Comparison of ENCODE assay signal across 22 cellular contexts in the genomic region with DNA sequence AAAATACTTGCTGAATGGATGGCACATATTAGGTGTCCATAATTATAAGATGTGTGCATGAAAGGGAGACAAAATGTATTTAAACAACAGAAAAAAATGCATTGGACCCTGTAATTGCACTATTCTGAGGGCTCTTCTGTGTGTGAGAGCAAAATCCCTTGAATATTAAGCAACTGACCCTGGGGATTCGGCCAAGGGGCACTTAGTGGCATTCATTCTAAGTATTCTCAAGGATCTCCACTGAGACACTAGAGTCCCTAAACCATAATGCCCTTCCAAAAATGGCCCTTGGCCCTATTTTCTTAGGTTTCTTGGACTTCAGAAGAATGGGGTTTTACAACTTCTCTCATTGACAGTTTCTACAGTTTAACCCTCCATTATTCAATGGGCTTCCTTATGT.
"Had no signal": no experiment of that assay in that cellular context is flagged by ENCODE, and none has a peak within 500 bp of the region (broad histone marks: within the 10 kb centered on the region; RNA-seq: fewer than 3 reads in every experiment).

No MANE protein-coding gene starts in this region.

- ATAC-seq: K562, Panc1, PC-3, T-cell had no signal

- DNase-seq: Kasumi-1; MM.1S; NCI-H1092 treated with DMSO at 0.1 percent for 48 hours; NCI-H146; NCI-H1694 treated with DMSO at 0.1 percent for 48 hours; NCI-H1930; NCI-H2081; NCI-H2107; NCI-H2171 treated with DMSO at 0.1 percent for 48 hours; NCI-H345; NCI-H446 treated with DMSO at 0.1 percent for 48 hours; NCI-H524; NCI-H526 treated with DMSO at 0.1 percent for 48 hours; NCI-H748 treated with DMSO at 0.1 percent for 48 hours; NK-92 treated with Interleukin-12 subunit alpha and Interleukin-12 subunit beta, amount 100 ng/mL, for 24 hours; PC-3; SHP77; SK-N-SH; SW 1271; T-cell had no signal
